ENCODE assay signal across 1 cellular context in the genomic region with DNA sequence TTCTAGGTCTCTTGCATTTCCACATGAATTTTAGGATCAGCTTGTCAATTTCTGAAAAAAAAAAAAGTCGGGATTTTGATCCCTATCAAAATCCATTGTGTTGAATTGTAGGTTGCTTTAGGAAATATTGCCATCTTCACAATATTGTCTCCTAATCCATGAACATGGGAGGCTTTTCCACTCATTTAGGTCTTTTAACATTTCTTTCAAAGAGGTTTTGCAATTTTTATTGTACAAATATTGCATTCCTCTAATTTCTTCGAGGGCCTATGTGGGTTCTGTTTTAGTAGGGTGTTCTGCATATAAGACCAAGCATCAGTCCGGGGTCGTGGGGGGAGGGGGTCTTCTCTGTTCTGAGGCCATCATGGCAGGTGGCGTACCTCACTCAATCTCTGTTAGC.
TF ChIP-seq lines count a peak whose summit lies in the region.

No MANE protein-coding gene starts in this region.

TF ChIP-seq in endothelial cell of umbilical vein, 7 proteins besides CTCF, POLR2A, EP300 and RAD21 (continued from another document):
- no peak for TF ChIP-seq JUN (IDR thresholded peaks at IDR 0.05; ENCODE audit: borderline replicate concordance, insufficient read depth, insufficient read length, low read depth)
- TF ChIP-seq FOS (IDR thresholded peaks at IDR 0.05; ENCODE audit: borderline replicate concordance, insufficient read depth, low read length): no peak
- TF ChIP-seq MYC (IDR thresholded peaks at IDR 0.05; ENCODE audit: low read depth, low read length): no peak
